ENCODE assay signal across 3 cellular contexts in the genomic region with DNA sequence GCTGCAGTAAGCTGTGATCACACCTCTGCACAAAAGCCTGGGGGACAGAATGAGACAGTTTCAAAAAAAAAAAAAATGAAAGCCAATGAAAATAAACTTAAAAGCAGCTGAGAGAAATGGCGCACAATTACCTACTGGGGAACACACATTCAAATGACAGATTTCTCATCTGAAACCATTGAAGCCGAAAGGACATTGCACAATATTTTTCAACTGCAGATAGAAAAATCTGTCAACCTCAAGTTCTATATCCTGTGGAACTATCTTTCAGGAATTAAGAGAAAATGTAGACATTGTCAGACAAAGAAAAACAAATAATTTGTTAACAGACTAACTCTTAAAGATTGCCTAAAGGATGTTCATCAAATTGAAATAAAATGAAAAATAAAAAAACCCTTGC.
TF ChIP-seq lines count a peak whose summit lies in the region.

No MANE protein-coding gene starts in this region.

TF ChIP-seq in HepG2, 621 proteins besides CTCF, POLR2A, EP300 and RAD21:
- TF ChIP-seq CEBPB (IDR thresholded peaks at IDR 0.05; ENCODE audit: borderline replicate concordance, low read depth, low read length) = peak; percentile 49; the same call in 1 of the 2 replicates
- no peak for TF ChIP-seq KDM5B (CRISPR knock-in tag; IDR thresholded peaks at IDR 0.05; ENCODE audit: borderline replicate concordance)
- TF ChIP-seq AGO2 (optimal IDR thresholded peaks at IDR 0.05; ENCODE audit: low read depth, low read length) = no peak
- TF ChIP-seq ZNF138 (CRISPR knock-in tag; IDR thresholded peaks at IDR 0.05; ENCODE audit: low read depth) = no peak
TF ChIP-seq in HepG2: peak in this region for 1.

TF ChIP-seq in IMR-90, 13 proteins besides CTCF, POLR2A, EP300 and RAD21:
- TF ChIP-seq, protein P1, sequence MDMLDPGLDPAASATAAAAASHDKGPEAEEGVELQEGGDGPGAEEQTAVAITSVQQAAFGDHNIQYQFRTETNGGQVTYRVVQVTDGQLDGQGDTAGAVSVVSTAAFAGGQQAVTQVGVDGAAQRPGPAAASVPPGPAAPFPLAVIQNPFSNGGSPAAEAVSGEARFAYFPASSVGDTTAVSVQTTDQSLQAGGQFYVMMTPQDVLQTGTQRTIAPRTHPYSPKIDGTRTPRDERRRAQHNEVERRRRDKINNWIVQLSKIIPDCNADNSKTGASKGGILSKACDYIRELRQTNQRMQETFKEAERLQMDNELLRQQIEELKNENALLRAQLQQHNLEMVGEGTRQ (IDR thresholded peaks at IDR 0.05; ENCODE audit: low read depth, low read length) = no peak
- TF ChIP-seq BHLHE40 (IDR thresholded peaks at IDR 0.05; ENCODE audit: low read depth, low read length) (no peak), CEBPB (IDR thresholded peaks at IDR 0.05; ENCODE audit: low read depth, low read length) (0 out of 2 replicates have a peak, but pooled peaks have one; percentile 28), MXI1 (IDR thresholded peaks at IDR 0.05; ENCODE audit: borderline replicate concordance, low read depth, low read length) (no peak)

TF ChIP-seq in K562, 482 proteins besides CTCF, POLR2A, EP300 and RAD21:
- TF ChIP-seq ZNF644 (tag; IDR thresholded peaks at IDR 0.05; ENCODE audit: low read depth) = no peak
- peak; percentile 26; the same call in 1 of the 2 replicates for TF ChIP-seq CEBPB (tag; IDR thresholded peaks at IDR 0.05)
- no peak for TF ChIP-seq NR2C2 (CRISPR knock-in tag; IDR thresholded peaks at IDR 0.05)
- no peak for TF ChIP-seq NR2C2 (tag; IDR thresholded peaks at IDR 0.05)
- TF ChIP-seq, protein P2, sequence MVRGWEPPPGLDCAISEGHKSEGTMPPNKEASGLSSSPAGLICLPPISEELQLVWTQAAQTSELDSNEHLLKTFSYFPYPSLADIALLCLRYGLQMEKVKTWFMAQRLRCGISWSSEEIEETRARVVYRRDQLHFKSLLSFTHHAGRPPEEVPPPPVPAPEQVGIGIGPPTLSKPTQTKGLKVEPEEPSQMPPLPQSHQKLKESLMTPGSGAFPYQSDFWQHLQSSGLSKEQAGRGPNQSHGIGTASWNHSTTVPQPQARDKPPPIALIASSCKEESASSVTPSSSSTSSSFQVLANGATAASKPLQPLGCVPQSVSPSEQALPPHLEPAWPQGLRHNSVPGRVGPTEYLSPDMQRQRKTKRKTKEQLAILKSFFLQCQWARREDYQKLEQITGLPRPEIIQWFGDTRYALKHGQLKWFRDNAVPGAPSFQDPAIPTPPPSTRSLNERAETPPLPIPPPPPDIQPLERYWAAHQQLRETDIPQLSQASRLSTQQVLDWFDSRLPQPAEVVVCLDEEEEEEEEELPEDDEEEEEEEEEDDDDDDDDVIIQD (CRISPR knock-in tag; IDR thresholded peaks at IDR 0.05) = no peak
- TF ChIP-seq GATAD2B (IDR thresholded peaks at IDR 0.05; ENCODE audit: borderline replicate concordance) = no peak
- no peak for TF ChIP-seq CEBPG (CRISPR knock-in tag; IDR thresholded peaks at IDR 0.05)
- TF ChIP-seq CEBPG (tag; conservative IDR thresholded peaks at IDR 0.05 in 1 of 2, IDR thresholded peaks at IDR 0.05 in 1 of 2) = peak; percentile 16 to 49; a peak in 1 of 4 replicates
- TF ChIP-seq, protein P3, sequence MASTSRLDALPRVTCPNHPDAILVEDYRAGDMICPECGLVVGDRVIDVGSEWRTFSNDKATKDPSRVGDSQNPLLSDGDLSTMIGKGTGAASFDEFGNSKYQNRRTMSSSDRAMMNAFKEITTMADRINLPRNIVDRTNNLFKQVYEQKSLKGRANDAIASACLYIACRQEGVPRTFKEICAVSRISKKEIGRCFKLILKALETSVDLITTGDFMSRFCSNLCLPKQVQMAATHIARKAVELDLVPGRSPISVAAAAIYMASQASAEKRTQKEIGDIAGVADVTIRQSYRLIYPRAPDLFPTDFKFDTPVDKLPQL (IDR thresholded peaks at IDR 0.05; ENCODE audit: extremely low read depth, insufficient read length) = no peak
